Comparison of ENCODE assay signal across 21 cellular contexts in genomic region chrX:9131066-9131465, GRCh38.
DNase-seq lines count a peak whose midpoint lies in the region; ATAC-seq, FAIRE-seq and TF ChIP-seq lines count a peak whose summit lies in the region.
"Had no signal": no experiment of that assay in that cellular context is flagged by ENCODE, and none has a peak within 500 bp of the region (broad histone marks: within the 10 kb centered on the region; RNA-seq: fewer than 3 reads in every experiment).

No MANE protein-coding gene starts in this region.

- no peaks in the 10 kb centered on the region for H3K36me3 ChIP-seq in adrenal gland (replicated peaks in 1 of 2)
- H3K36me3 ChIP-seq: upper lobe of left lung had no signal

- no peak overlapping the region for H3K4me3 ChIP-seq in adrenal gland
- H3K4me3 ChIP-seq: upper lobe of left lung had no signal

- no peaks in the 10 kb centered on the region for H3K4me1 ChIP-seq in adrenal gland (replicated peaks in 1 of 2)
- H3K4me1 ChIP-seq: upper lobe of left lung had no signal

- H3K4me1 Mint-ChIP-seq in activated T-helper 17 cell treated with anti-CD3 and anti-CD28 coated beads, Interleukin-2, amount 50 U/mL, for 72 hours = peaks cover 11% of the 10 kb centered on the region
- H3K4me1 Mint-ChIP-seq: naive B cell had no signal

- H3K36me3 Mint-ChIP-seq in activated T-helper 17 cell treated with anti-CD3 and anti-CD28 coated beads, Interleukin-2, amount 50 U/mL, for 72 hours (ENCODE audit: low read depth) = no peaks in the 10 kb centered on the region
- H3K36me3 Mint-ChIP-seq: naive B cell had no signal

- TF ChIP-seq POLR2A in GM12891 (IDR thresholded peaks at IDR 0.05; ENCODE audit: low read depth, low read length) (no peak), adrenal gland (IDR thresholded peaks at IDR 0.05) (no peak)

- H3K9me3 Mint-ChIP-seq in activated T-helper 17 cell treated with anti-CD3 and anti-CD28 coated beads, Interleukin-2, amount 50 U/mL, for 72 hours = no peaks in the 10 kb centered on the region

- H3K9me3 ChIP-seq in adrenal gland (replicated peaks in 1 of 3) = no peaks in the 10 kb centered on the region
- H3K9me3 ChIP-seq: upper lobe of left lung had no signal

- TF ChIP-seq CTCF in adrenal gland (IDR thresholded peaks at IDR 0.05) = no peak

- intact Hi-C loops in adrenal gland (cut with DNase I) = no loop called here

- no peak overlapping the region for H3K27ac ChIP-seq in adrenal gland
- H3K27ac ChIP-seq: upper lobe of left lung had no signal

- peak; percentile 21 for DNase-seq in activated CD4-positive, alpha-beta T cell treated with anti-CD3 and anti-CD28 coated beads for 48 hours
- DNase-seq in activated CD4-positive, alpha-beta T cell treated with anti-CD3 and anti-CD28 coated beads for 1 hour = no peak
- DNase-seq in GM12891 (ENCODE audit: insufficient read length, low spot score) (no peak), kidney tubule cell (ENCODE audit: low spot score) (peak; percentile 86), adrenal gland (no peak)
- DNase-seq in activated CD8-positive, alpha-beta memory T cell treated with anti-CD3 and anti-CD28 coated beads, Interleukin-2, amount 50 U/mL, for 4 hours = no peak
- DNase-seq: aorta, COR-L47, DND-41, glutamatergic neuron, KBM-7, left cardiac atrium, mesenchymal stem cell, naive B cell, NCI-H1694 treated with DMSO at 0.1 percent for 48 hours, right cardiac atrium, SHP77 treated with DMSO at 0.1 percent for 48 hours, upper lobe of left lung had no signal

- WGBS in adrenal gland, 4 donors = 83 to 89% (median 85%) methylated on average over 4 of the region's 4 CpGs

- H3K4me3 Mint-ChIP-seq in activated T-helper 17 cell treated with anti-CD3 and anti-CD28 coated beads, Interleukin-2, amount 50 U/mL, for 72 hours = peak overlapping the region; percentile 47
- H3K4me3 Mint-ChIP-seq: naive B cell had no signal

- ATAC-seq in activated T-helper 17 cell treated with anti-CD3 and anti-CD28 coated beads, Interleukin-2, amount 50 U/mL, for 72 hours (replicated peaks) = peak; percentile 100
- no peak for ATAC-seq in GM18861 (IDR thresholded peaks at IDR 0.05; ENCODE audit: unreplicated experiment)
- ATAC-seq: left cardiac atrium, right cardiac atrium had no signal

- FAIRE-seq in GM12891 (lab: Jason Lieb, UNC) = peak; percentile 5
- FAIRE-seq: A204.1 had no signal

- H3K27ac Mint-ChIP-seq in activated T-helper 17 cell treated with anti-CD3 and anti-CD28 coated beads, Interleukin-2, amount 50 U/mL, for 72 hours = peak overlapping the region; percentile 74

- peaks cover 3% of the 10 kb centered on the region for H3K27me3 ChIP-seq in adrenal gland
- H3K27me3 ChIP-seq: upper lobe of left lung had no signal

- no peaks in the 10 kb centered on the region for H3K27me3 Mint-ChIP-seq in activated T-helper 17 cell treated with anti-CD3 and anti-CD28 coated beads, Interleukin-2, amount 50 U/mL, for 72 hours

TF ChIP-seq in GM12891, 5 proteins besides CTCF, POLR2A, EP300 and RAD21:
- TF ChIP-seq POLR2AphosphoS5 (IDR thresholded peaks at IDR 0.05; ENCODE audit: low read depth, low read length) (no peak), TAF1 (IDR thresholded peaks at IDR 0.05; ENCODE audit: low read depth, low read length) (no peak), SPI1 (IDR thresholded peaks at IDR 0.05; ENCODE audit: low read depth, low read length) (no peak), POU2F2 (IDR thresholded peaks at IDR 0.05; ENCODE audit: low read depth, low read length) (no peak), PAX5 (IDR thresholded peaks at IDR 0.05; ENCODE audit: insufficient read depth, low read length, severe bottlenecking) (no peak)

Comparison
In these comparisons a context has a peak if more than half of its experiments do, and no peak if none do; other contexts are left out.
1. DNase-seq: peak in activated CD4-positive, alpha-beta T cell treated with anti-CD3 and anti-CD28 coated beads for 48 hours (single experiment) and kidney tubule cell (single experiment); none in activated CD4-positive, alpha-beta T cell treated with anti-CD3 and anti-CD28 coated beads for 1 hour (single experiment), GM12891 (single experiment), activated CD8-positive, alpha-beta memory T cell treated with anti-CD3 and anti-CD28 coated beads, Interleukin-2, amount 50 U/mL, for 4 hours (single experiment) and adrenal gland (0 of 7).